8 cellular contexts compared by ENCODE assay signal in genomic region chr3:187016639-187017345, GRCh38.
DNase-seq lines count a peak whose midpoint lies in the region; ATAC-seq, FAIRE-seq and TF ChIP-seq lines count a peak whose summit lies in the region.

No MANE protein-coding gene starts in this region.

- ATAC-seq in HG02759 (IDR thresholded peaks at IDR 0.05; ENCODE audit: unreplicated experiment) (peak; percentile 37), T-cell (replicated peaks in 1 of 4) (no peak), HepG2 (peak; percentile 91), aorta (ENCODE audit: low FRiP score) (no peak)

- no peak for TF ChIP-seq CTCF in HepG2 (CRISPR knock-in tag; IDR thresholded peaks at IDR 0.05)

- TF ChIP-seq RAD21 in HepG2 (CRISPR knock-in tag; IDR thresholded peaks at IDR 0.05), result no peak

- peaks cover 84 to 93% (median 85%) of the 10 kb centered on the region in 3 donors for H3K4me1 Mint-ChIP-seq in T-cell

- H3K27me3 Mint-ChIP-seq in T-cell, result no peaks in the 10 kb centered on the region

- no peaks in the 10 kb centered on the region for H3K9me3 Mint-ChIP-seq in T-cell

- H3K27me3 ChIP-seq in HepG2 (ENCODE audit: control insufficient read depth in 1 of 2, insufficient read depth in 2 of 2, low read length in 2 of 2) (no peaks in the 10 kb centered on the region), aorta (ENCODE audit: control insufficient read depth in 1 of 2, insufficient read depth in 2 of 2, low read length in 1 of 2) (no peaks in the 10 kb centered on the region)

- BruUV-seq in HepG2 (replicated peaks; lab: Mats Ljungman, UMichigan), result no TSS peak

- POLR2A ChIA-PET in T-cell (lab: Charles Lee), result interaction anchor here in 1 of 2 donors (0.5 kb wide), 1 partner anchor 12 kb away, joined by 4 read pairs; no protein-coding TSS in a partner anchor
- POLR2A ChIA-PET in HepG2 (lab: Yijun Ruan, JAX), result interaction anchor here (1.0 to 1.6 kb wide), 3 partner anchors 22 to 24 kb away, joined by 5 to 8 read pairs (median 5); no protein-coding TSS in a partner anchor

- WGBS in HepG2 (ENCODE audit: low lambda C conversion rate), result 40% methylated on average over 3 of the region's 4 CpGs
- WGBS in aorta, 2 donors, result 83 to 85% methylated on average over 4 of the region's 4 CpGs

- H3K4me1 ChIP-seq in HepG2 (ENCODE audit: insufficient read depth, low read length) (peaks cover 13% of the 10 kb centered on the region), aorta (ENCODE audit: control insufficient read depth in 1 of 2, insufficient read depth in 2 of 2, low read length in 2 of 2) (peaks cover 0 to 5% of the 10 kb centered on the region in 2 donors)

- H3K9ac ChIP-seq in HepG2 (ENCODE audit: insufficient read depth, low read depth, low read length), result no peak overlapping the region

- peaks cover 33% of the 10 kb centered on the region for H3K36me3 Mint-ChIP-seq in T-cell

- CTCF ChIA-PET in T-cell (lab: Charles Lee) (interaction anchor here in 1 of 2 donors (2.0 kb wide), 1 partner anchor 11 kb away, joined by 6 read pairs; no protein-coding TSS in a partner anchor), HepG2 (lab: Yijun Ruan, JAX; ENCODE audit: low intra/inter-chr PET ratio, low total read pairs) (no interaction called here)

- FAIRE-seq in GM12891 (lab: Jason Lieb, UNC) (peak; percentile 87), HepG2 (lab: Jason Lieb, UNC) (peak; percentile 44)

- H3K9me3 ChIP-seq in HepG2 (ENCODE audit: low read length) (no peaks in the 10 kb centered on the region), aorta (ENCODE audit: control insufficient read depth, low read length) (no peaks in the 10 kb centered on the region)

- intact Hi-C loops in HepG2 (cut with micrococcal nuclease; ENCODE audit: unreplicated experiment) (no loop called here), aorta (cut with DNase I) (no loop called here)

- DNase-seq in GM12891 (ENCODE audit: insufficient read length, low spot score), result no peak
- DNase-seq in T-cell, result no peak
- peak; percentile 53 for DNase-seq in HepG2 (ENCODE audit: low spot score)
- no peak for DNase-seq in NCI-H1105 (lab: John Stamatoyannopoulos, UW)
- no peak for DNase-seq in NCI-H1417 treated with DMSO at 0.1 percent for 48 hours (lab: John Stamatoyannopoulos, UW)
- DNase-seq in aorta, result no peak
- DNase-seq in stimulated activated naive CD4-positive, alpha-beta T cell (lab: John Stamatoyannopoulos, UW), result no peak

- peak overlapping the region; percentile 80 to 81 for H3K27ac Mint-ChIP-seq in T-cell

- in situ Hi-C loops in HepG2 (cut with HindIII; ENCODE audit: extremely low pct_ligation_motif_present, low pct_unique_long_range_greater_than_20kb), result no loop called here

- no peak overlapping the region for H2AFZ ChIP-seq in HepG2 (ENCODE audit: low read length)

- no peaks in the 10 kb centered on the region for H4K20me1 ChIP-seq in HepG2 (ENCODE audit: insufficient read depth, low read length)

- TF ChIP-seq POLR2A in GM12891 (IDR thresholded peaks at IDR 0.05; ENCODE audit: low read depth, low read length), result no peak
- no peak for TF ChIP-seq POLR2A in HepG2 (IDR thresholded peaks at IDR 0.05; ENCODE audit: insufficient read depth in 1 of 2, low read depth in 2 of 2, low read length in 2 of 2)

- H3K36me3 ChIP-seq in HepG2 (replicated peaks in 1 of 2; ENCODE audit: control insufficient read depth in 1 of 2, insufficient read depth in 2 of 2, low read length in 2 of 2) (no peaks in the 10 kb centered on the region), aorta (ENCODE audit: control insufficient read depth in 1 of 2, insufficient read depth in 2 of 2, low read length in 1 of 2) (no peaks in the 10 kb centered on the region)

- H3K4me3 Mint-ChIP-seq in T-cell, result peak overlapping the region in 1 of 3 donors; percentile 32

- H3K79me2 ChIP-seq in HepG2 (ENCODE audit: insufficient read depth, low read length), result no peaks in the 10 kb centered on the region

- TF ChIP-seq EP300 in HepG2 (IDR thresholded peaks at IDR 0.05; ENCODE audit: low read depth in 2 of 2, low read length in 2 of 2), result no peak
- no peak for TF ChIP-seq EP300 in HepG2 (CRISPR knock-in tag; IDR thresholded peaks at IDR 0.05; ENCODE audit: borderline replicate concordance)

- no peak overlapping the region for H3K4me3 ChIP-seq in HepG2 (replicated peaks in 1 of 3; ENCODE audit: insufficient read depth in 1 of 3, low read depth in 2 of 3, low read length in 3 of 3)
- H3K4me3 ChIP-seq in aorta (ENCODE audit: low read length in 2 of 2), result no peak overlapping the region

- no peak overlapping the region for H3K4me2 ChIP-seq in HepG2 (ENCODE audit: low read depth, low read length)

- peak overlapping the region; percentile 12 for H3K27ac ChIP-seq in HepG2 (ENCODE audit: extremely low read length, insufficient read depth, low read length)
- no peak overlapping the region for H3K27ac ChIP-seq in aorta (ENCODE audit: low read depth in 1 of 2, low read length in 2 of 2)

TF ChIP-seq in GM12891, 5 proteins besides CTCF, POLR2A, EP300 and RAD21:
- TF ChIP-seq TAF1 (IDR thresholded peaks at IDR 0.05; ENCODE audit: low read depth, low read length) (peak; percentile 38; the same call in 1 of the 2 replicates), POLR2AphosphoS5 (IDR thresholded peaks at IDR 0.05; ENCODE audit: low read depth, low read length) (no peak), POU2F2 (IDR thresholded peaks at IDR 0.05; ENCODE audit: low read depth, low read length) (no peak; the same call in 1 of the 2 replicates), SPI1 (IDR thresholded peaks at IDR 0.05; ENCODE audit: low read depth, low read length) (peak; percentile 31; the same call in 1 of the 2 replicates), PAX5 (IDR thresholded peaks at IDR 0.05; ENCODE audit: insufficient read depth, low read length, severe bottlenecking) (no peak)

TF ChIP-seq in HepG2, 621 proteins besides CTCF, POLR2A, EP300 and RAD21 (continues in another document):
- no peak for TF ChIP-seq ATF6 (CRISPR knock-in tag; conservative IDR thresholded peaks at IDR 0.05)
- no peak for TF ChIP-seq MEF2D (CRISPR knock-in tag; IDR thresholded peaks at IDR 0.05)
- no peak for TF ChIP-seq ZNF326 (CRISPR knock-in tag; IDR thresholded peaks at IDR 0.05; ENCODE audit: borderline replicate concordance)
- TF ChIP-seq HNF4A (CRISPR knock-in tag; IDR thresholded peaks at IDR 0.05), result no peak
- TF ChIP-seq SMC3 (IDR thresholded peaks at IDR 0.05; ENCODE audit: low read length), result peak; percentile 21; the same call in 1 of the 2 replicates
- no peak for TF ChIP-seq ZNF362 (CRISPR knock-in tag; IDR thresholded peaks at IDR 0.05; ENCODE audit: borderline replicate concordance)
- no peak for TF ChIP-seq FOXM1 (CRISPR knock-in tag; IDR thresholded peaks at IDR 0.05)
- TF ChIP-seq CBFB (CRISPR knock-in tag; IDR thresholded peaks at IDR 0.05), result no peak
- no peak for TF ChIP-seq ZSCAN31 (CRISPR knock-in tag; IDR thresholded peaks at IDR 0.05; ENCODE audit: low read depth)
- TF ChIP-seq FOXK1 (CRISPR knock-in tag; IDR thresholded peaks at IDR 0.05; ENCODE audit: borderline replicate concordance, low read depth), result no peak
- no peak for TF ChIP-seq ZNF331 (CRISPR knock-in tag; IDR thresholded peaks at IDR 0.05)
- no peak for TF ChIP-seq ZFP36L1 (CRISPR knock-in tag; IDR thresholded peaks at IDR 0.05)
- TF ChIP-seq CEBPB (IDR thresholded peaks at IDR 0.05; ENCODE audit: borderline replicate concordance, low read depth, low read length), result peak; percentile 83
- TF ChIP-seq TERF1 (CRISPR knock-in tag; IDR thresholded peaks at IDR 0.05), result no peak
- no peak for TF ChIP-seq ATAD3A (CRISPR knock-in tag; IDR thresholded peaks at IDR 0.05)
- no peak for TF ChIP-seq ZFAT (CRISPR knock-in tag; conservative IDR thresholded peaks at IDR 0.05)
- TF ChIP-seq MED1 (CRISPR knock-in tag; IDR thresholded peaks at IDR 0.05), result no peak
- TF ChIP-seq ZNF724P (CRISPR knock-in tag; IDR thresholded peaks at IDR 0.05; ENCODE audit: borderline replicate concordance), result no peak
- TF ChIP-seq SALL1 (CRISPR knock-in tag; IDR thresholded peaks at IDR 0.05), result no peak

Comparison
In these comparisons a context has a peak if more than half of its experiments do, and no peak if none do; other contexts are left out.
1. ATAC-seq: peak in HG02759 (single experiment) and HepG2 (single experiment); none in T-cell (0 of 4) and aorta (single experiment).